In the genomic region with DNA sequence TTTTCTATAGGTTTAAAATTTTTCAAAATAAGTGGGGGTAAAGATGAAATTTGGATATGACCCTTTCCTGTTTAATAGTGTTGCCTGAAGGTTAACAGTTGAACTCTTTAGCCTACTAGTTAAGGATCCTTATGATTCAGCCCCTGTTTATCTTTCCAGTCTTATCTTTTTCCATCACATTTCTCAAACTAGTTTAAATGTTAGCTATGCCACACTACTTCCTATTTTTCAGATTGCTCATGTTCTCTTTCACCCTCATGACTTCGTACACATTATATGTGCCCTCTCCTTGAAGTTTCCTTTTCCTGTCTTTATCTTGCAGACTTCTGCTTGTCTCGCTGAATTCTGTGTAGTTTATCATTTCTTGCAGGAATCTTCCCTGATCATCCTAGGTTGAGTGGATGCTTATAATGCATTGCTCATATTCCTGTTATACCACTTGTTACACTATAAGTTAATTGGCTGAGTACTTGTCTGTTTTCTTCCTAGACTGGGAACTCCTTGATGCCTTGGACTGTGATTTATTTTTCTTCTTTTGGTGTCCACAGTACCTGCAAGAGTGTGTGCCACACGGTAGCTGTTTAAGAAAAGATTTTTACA, we compare ENCODE assay signal across 14 cellular contexts.
DNase-seq lines count a peak whose midpoint lies in the region; ATAC-seq lines count a peak whose summit lies in the region.
"Had no signal": no experiment of that assay in that cellular context is flagged by ENCODE, and none has a peak within 500 bp of the region (broad histone marks: within the 10 kb centered on the region; RNA-seq: fewer than 3 reads in every experiment).

No MANE protein-coding gene starts in this region.

- peak overlapping the region in 4 of 6 donors; percentile 12 to 67 (median 38) for H3K27ac Mint-ChIP-seq in naive B cell
- H3K27ac Mint-ChIP-seq: activated CD8-positive, alpha-beta memory T cell treated with anti-CD3 and anti-CD28 coated beads, Interleukin-2, amount 10 ng/mL, durations not matched to agents 7 days and 5 days; activated naive CD8-positive, alpha-beta T cell treated with anti-CD3 and anti-CD28 coated beads, Interleukin-2, amount 10 ng/mL, durations not matched to agents 7 days and 5 days; stimulated activated effector memory CD8-positive, alpha-beta T cell treated with anti-CD3 and anti-CD28 coated beads, Interleukin-12 subunit alpha, Interleukin-12 subunit beta, amount 100 ng/mL, for 72 hours had no signal

- intact Hi-C loops in Right ventricle myocardium superior (cut with DNase I), result no loop called here

- H3K27me3 Mint-ChIP-seq in naive B cell, result no peaks in the 10 kb centered on the region
- H3K27me3 Mint-ChIP-seq: activated CD8-positive, alpha-beta memory T cell treated with anti-CD3 and anti-CD28 coated beads, Interleukin-2, amount 10 ng/mL, durations not matched to agents 7 days and 5 days; activated naive CD8-positive, alpha-beta T cell treated with anti-CD3 and anti-CD28 coated beads, Interleukin-2, amount 10 ng/mL, durations not matched to agents 7 days and 5 days had no signal

- H3K9me3 Mint-ChIP-seq in naive B cell, result peaks cover 0 to 1% (median 0%) of the 10 kb centered on the region in 7 donors
- H3K9me3 Mint-ChIP-seq: stimulated activated effector memory CD8-positive, alpha-beta T cell treated with anti-CD3 and anti-CD28 coated beads, Interleukin-12 subunit alpha, Interleukin-12 subunit beta, amount 100 ng/mL, for 72 hours had no signal

- no peak overlapping the region for H3K4me3 Mint-ChIP-seq in naive B cell
- H3K4me3 Mint-ChIP-seq: activated CD8-positive, alpha-beta memory T cell treated with anti-CD3 and anti-CD28 coated beads, Interleukin-2, amount 10 ng/mL, durations not matched to agents 7 days and 5 days; activated naive CD8-positive, alpha-beta T cell treated with anti-CD3 and anti-CD28 coated beads, Interleukin-2, amount 10 ng/mL, durations not matched to agents 7 days and 5 days; stimulated activated effector memory CD8-positive, alpha-beta T cell treated with anti-CD3 and anti-CD28 coated beads, Interleukin-12 subunit alpha, Interleukin-12 subunit beta, amount 100 ng/mL, for 72 hours had no signal

- H3K4me1 Mint-ChIP-seq in naive B cell, result peaks cover 16 to 27% (median 26%) of the 10 kb centered on the region in 3 donors

- ATAC-seq in naive B cell (ENCODE audit: low read depth in 2 of 2) (no peak), HG03280 (IDR thresholded peaks at IDR 0.05; ENCODE audit: unreplicated experiment) (no peak), Right ventricle myocardium superior (ENCODE audit: poor library complexity) (no peak), HG03342 (IDR thresholded peaks at IDR 0.05; ENCODE audit: unreplicated experiment) (no peak)
- ATAC-seq: activated CD8-positive, alpha-beta memory T cell treated with anti-CD3 and anti-CD28 coated beads, Interleukin-2, amount 10 ng/mL, durations not matched to agents 7 days and 5 days; mucosa of descending colon; stimulated activated effector memory CD8-positive, alpha-beta T cell treated with anti-CD3 and anti-CD28 coated beads, Interleukin-12 subunit alpha, Interleukin-12 subunit beta, amount 100 ng/mL, for 72 hours had no signal

- DNase-seq in ELR (ENCODE audit: low read depth), result peak; percentile 54
- peak; percentile 25 for DNase-seq in NCI-H226
- peak; percentile 54 for DNase-seq in amniotic epithelial cell (ENCODE audit: low read depth)
- no peak for DNase-seq in naive B cell
- DNase-seq in Right ventricle myocardium superior, result no peak
- no peak for DNase-seq in cerebellum (ENCODE audit: low spot score)
- DNase-seq: activated CD8-positive, alpha-beta memory T cell treated with anti-CD3 and anti-CD28 coated beads, Interleukin-2, amount 10 ng/mL, durations not matched to agents 7 days and 5 days; activated naive CD8-positive, alpha-beta T cell treated with anti-CD3 and anti-CD28 coated beads, Interleukin-2, amount 10 ng/mL, durations not matched to agents 7 days and 5 days; mucosa of descending colon; NCI-H1417; NCI-H446 treated with DMSO at 0.1 percent for 48 hours had no signal

- peaks cover 0 to 13% of the 10 kb centered on the region in 2 donors for H3K36me3 Mint-ChIP-seq in naive B cell
- H3K36me3 Mint-ChIP-seq: stimulated activated effector memory CD8-positive, alpha-beta T cell treated with anti-CD3 and anti-CD28 coated beads, Interleukin-12 subunit alpha, Interleukin-12 subunit beta, amount 100 ng/mL, for 72 hours had no signal

Comparison
In these comparisons a context has a peak if more than half of its experiments do, and no peak if none do; other contexts are left out.
1. DNase-seq: peak in ELR (single experiment), NCI-H226 (single experiment) and amniotic epithelial cell (single experiment); none in naive B cell (single experiment), Right ventricle myocardium superior (single experiment) and cerebellum (single experiment).